In the genomic region with DNA sequence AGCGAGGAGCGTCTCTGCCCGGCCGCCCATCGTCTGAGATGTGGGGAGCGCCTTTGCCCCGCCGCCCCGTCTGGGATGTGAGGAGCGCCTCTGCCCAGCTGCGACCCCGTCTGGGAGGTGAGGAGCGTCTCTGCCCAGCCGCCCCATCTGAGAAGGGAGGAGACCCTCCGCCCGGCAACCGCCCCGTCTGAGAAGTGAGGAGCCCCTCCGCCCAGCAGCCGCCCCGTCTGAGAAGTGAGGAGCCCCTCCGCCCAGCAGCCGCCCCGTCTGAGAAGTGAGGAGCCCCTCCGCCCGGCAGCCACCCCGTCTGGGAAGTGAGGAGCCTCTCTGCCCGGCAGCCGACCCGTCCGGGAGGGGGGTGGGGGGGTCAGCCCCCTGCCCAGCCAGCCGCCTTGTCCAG, we compare ENCODE assay signal across 2 cellular contexts. TPM values are rescaled to one million over a fixed set of nuclear protein-coding genes. Genes with fewer than 3 reads are reported as not detected.
"Had no signal": no experiment of that assay in that cellular context is flagged by ENCODE, and none has a peak within 500 bp of the region (broad histone marks: within the 10 kb centered on the region; RNA-seq: fewer than 3 reads in every experiment).

No MANE protein-coding gene starts in this region.

RNA-seq across cellular contexts. Expression of gene FGF2, which starts 14.8 kb away (rescaled TPM):
- total RNA-seq: naive thymus-derived CD8-positive, alpha-beta T cell; natural killer cell had no signal
